ENCODE assay signal across 27 cellular contexts in genomic region chr5:33888582-33888981, GRCh38. TPM values are rescaled to one million over a fixed set of nuclear protein-coding genes. Genes with fewer than 3 reads are reported as not detected.
DNase-seq lines count a peak whose midpoint lies in the region; ATAC-seq and TF ChIP-seq lines count a peak whose summit lies in the region.
"Had no signal": no experiment of that assay in that cellular context is flagged by ENCODE, and none has a peak within 500 bp of the region (broad histone marks: within the 10 kb centered on the region; RNA-seq: fewer than 3 reads in every experiment).

No MANE protein-coding gene starts in this region.

- no peaks in the 10 kb centered on the region for H3K27me3 Mint-ChIP-seq in nephron (ENCODE audit: low read depth)

- no peaks in the 10 kb centered on the region for H3K36me3 Mint-ChIP-seq in nephron (ENCODE audit: low read depth)
- H3K36me3 Mint-ChIP-seq: activated naive CD4-positive, alpha-beta T cell treated with anti-CD3 and anti-CD28 coated beads, Interleukin-2, amount 10 ng/mL, durations not matched to agents 7 days and 5 days; natural killer cell; stimulated activated memory B cell treated with anti-CD40 and anti-IgM and Interleukin-4, amounts not matched to agents 10 μg/mL and 1 μg/mL and 100 μg/mL, for 72 hours had no signal

- TF ChIP-seq CTCF in nephron (IDR thresholded peaks at IDR 0.05; ENCODE audit: unreplicated experiment in 3 of 3) = no peak

- H3K4me1 Mint-ChIP-seq in nephron = peaks cover 39% of the 10 kb centered on the region
- H3K4me1 Mint-ChIP-seq: natural killer cell; stimulated activated memory B cell treated with anti-CD40 and anti-IgM and Interleukin-4, amounts not matched to agents 10 μg/mL and 1 μg/mL and 100 μg/mL, for 72 hours had no signal

- H3K27ac Mint-ChIP-seq in nephron = peak overlapping the region in 1 of 3 experiments; percentile 65
- H3K27ac Mint-ChIP-seq: activated CD8-positive, alpha-beta T cell treated with anti-CD3 and anti-CD28 coated beads for 36 hours; activated naive CD4-positive, alpha-beta T cell treated with anti-CD3 and anti-CD28 coated beads, Interleukin-2, amount 10 ng/mL, durations not matched to agents 7 days and 5 days; natural killer cell; stimulated activated memory B cell treated with anti-CD40 and anti-IgM and Interleukin-4, amounts not matched to agents 10 μg/mL and 1 μg/mL and 100 μg/mL, for 72 hours; T-helper 2 cell treated with Interferon-gamma antibody and Interleukin-4, amounts not matched to agents 5 μg/mL and 100 μg/mL, for 36 hours had no signal

- ATAC-seq in HG03039 (IDR thresholded peaks at IDR 0.05; ENCODE audit: unreplicated experiment) = no peak
- ATAC-seq: activated CD8-positive, alpha-beta T cell treated with anti-CD3 and anti-CD28 coated beads for 36 hours; activated T-cell treated with anti-CD3 and anti-CD28 coated beads, Interleukin-2, amount 50 U/mL, for 4 hours; gastroesophageal sphincter; natural killer cell; pancreas; stimulated activated memory B cell treated with anti-CD40 and anti-IgM and Interleukin-4, amounts not matched to agents 10 μg/mL and 1 μg/mL and 100 μg/mL, for 72 hours had no signal

- DNase-seq in EH (ENCODE audit: low read depth) = peak; percentile 50
- peak; percentile 15 for DNase-seq in M059J (ENCODE audit: low read depth)
- peak; percentile 69 for DNase-seq in fibroblast of gingiva (ENCODE audit: low read depth)
- DNase-seq in HPDE6-E6E7 (ENCODE audit: extremely low spot score) = no peak
- no peak for DNase-seq in activated CD8-positive, alpha-beta memory T cell treated with anti-CD3 and anti-CD28 coated beads, Interleukin-2, amount 50 U/mL, for 4 hours
- no peak for DNase-seq in NCI-H1436 (lab: John Stamatoyannopoulos, UW)
- DNase-seq: activated CD4-positive, CD25-positive, alpha-beta regulatory T cell; activated CD8-positive, alpha-beta T cell treated with anti-CD3 and anti-CD28 coated beads for 36 hours; activated naive CD4-positive, alpha-beta T cell treated with anti-CD3 and anti-CD28 coated beads, Interleukin-2, amount 10 ng/mL, durations not matched to agents 7 days and 5 days; activated T-cell treated with anti-CD3 and anti-CD28 coated beads, Interleukin-2, amount 50 U/mL, for 4 hours; cortex of kidney; DMS53; H7; kidney glomerular epithelial cell; natural killer cell; NCI-H524; pancreas; RPMI8226; sigmoid colon; SK-N-SH; stimulated activated CD4-positive, alpha-beta T cell treated with anti-CD3 and anti-CD28 coated beads, Interleukin-1b, Interleukin-23, amount 100 ng/mL, for 48 hours had no signal

- H3K9me3 Mint-ChIP-seq in nephron = no peaks in the 10 kb centered on the region
- H3K9me3 Mint-ChIP-seq: activated CD8-positive, alpha-beta T cell treated with anti-CD3 and anti-CD28 coated beads for 36 hours; activated naive CD4-positive, alpha-beta T cell treated with anti-CD3 and anti-CD28 coated beads, Interleukin-2, amount 10 ng/mL, durations not matched to agents 7 days and 5 days; activated T-cell treated with anti-CD3 and anti-CD28 coated beads, Interleukin-2, amount 50 U/mL, for 4 hours; natural killer cell; stimulated activated memory B cell treated with anti-CD40 and anti-IgM and Interleukin-4, amounts not matched to agents 10 μg/mL and 1 μg/mL and 100 μg/mL, for 72 hours; T-helper 2 cell treated with Interferon-gamma antibody and Interleukin-4, amounts not matched to agents 5 μg/mL and 100 μg/mL, for 36 hours had no signal

- H3K4me3 Mint-ChIP-seq in nephron = peak overlapping the region in 2 of 3 experiments; percentile 17 to 66
- H3K4me3 Mint-ChIP-seq: activated CD8-positive, alpha-beta T cell treated with anti-CD3 and anti-CD28 coated beads for 36 hours; activated naive CD4-positive, alpha-beta T cell treated with anti-CD3 and anti-CD28 coated beads, Interleukin-2, amount 10 ng/mL, durations not matched to agents 7 days and 5 days; activated T-cell treated with anti-CD3 and anti-CD28 coated beads, Interleukin-2, amount 50 U/mL, for 4 hours; natural killer cell; stimulated activated memory B cell treated with anti-CD40 and anti-IgM and Interleukin-4, amounts not matched to agents 10 μg/mL and 1 μg/mL and 100 μg/mL, for 72 hours; T-helper 2 cell treated with Interferon-gamma antibody and Interleukin-4, amounts not matched to agents 5 μg/mL and 100 μg/mL, for 36 hours had no signal

RNA-seq across cellular contexts. Expression of gene ADAMTS12, which starts 3.2 kb away (rescaled TPM):
- total RNA-seq in M059J (2014; rRNA removed; shearing (Covaris generic)) = 13.5 and 16.7 TPM in 2 replicates
- total RNA-seq: activated CD8-positive, alpha-beta T cell treated with anti-CD3 and anti-CD28 coated beads for 36 hours; natural killer cell had no signal

RNA-seq across cellular contexts. Expression of gene RXFP3, which starts 47.6 kb away (rescaled TPM):
- not detected in 2 replicates for total RNA-seq in M059J (2014; rRNA removed; shearing (Covaris generic))
- total RNA-seq: activated CD8-positive, alpha-beta T cell treated with anti-CD3 and anti-CD28 coated beads for 36 hours; activated T-cell treated with anti-CD3 and anti-CD28 coated beads, Interleukin-2, amount 50 U/mL, for 4 hours; ascending aorta; gastroesophageal sphincter; H7; natural killer cell; sigmoid colon had no signal

Comparison
In these comparisons a context has a peak if more than half of its experiments do, and no peak if none do; other contexts are left out.
1. DNase-seq: peak in EH (single experiment), M059J (single experiment) and fibroblast of gingiva (single experiment); none in HPDE6-E6E7 (single experiment), activated CD8-positive, alpha-beta memory T cell treated with anti-CD3 and anti-CD28 coated beads, Interleukin-2, amount 50 U/mL, for 4 hours (single experiment) and NCI-H1436 (single experiment).